Comparison of ENCODE assay signal across 1 cellular context in the genomic region with DNA sequence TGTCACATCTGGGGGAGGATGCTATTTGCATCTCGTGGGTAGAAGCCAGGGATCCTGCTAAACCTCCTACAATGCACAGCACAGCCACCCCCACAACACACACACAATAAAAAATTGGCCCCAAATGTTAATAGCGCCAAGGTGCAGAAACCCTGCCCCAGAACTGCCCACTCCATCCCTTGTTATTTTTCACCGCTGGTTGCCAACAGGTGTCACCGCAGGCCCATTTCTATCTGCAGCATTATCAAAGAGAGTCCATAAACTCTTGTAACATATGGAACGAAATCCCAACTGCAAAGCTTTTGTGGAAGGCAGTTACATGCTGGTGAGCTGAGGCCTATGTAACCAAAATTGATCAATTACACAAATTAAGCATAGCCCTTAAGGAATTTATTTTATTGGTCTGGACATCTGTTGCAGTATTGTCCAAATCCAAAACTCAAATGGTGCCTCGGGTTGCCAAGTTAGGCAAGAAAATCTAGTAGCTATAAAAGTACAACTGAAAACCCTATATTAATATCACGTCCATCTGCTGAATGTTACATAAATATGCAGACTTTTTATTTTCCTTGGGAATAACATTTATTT.
TF ChIP-seq lines count a peak whose summit lies in the region.

No MANE protein-coding gene starts in this region.

TF ChIP-seq in GM12878, 131 proteins besides CTCF, POLR2A, EP300 and RAD21 (continued from another document):
- TF ChIP-seq, protein P1, sequence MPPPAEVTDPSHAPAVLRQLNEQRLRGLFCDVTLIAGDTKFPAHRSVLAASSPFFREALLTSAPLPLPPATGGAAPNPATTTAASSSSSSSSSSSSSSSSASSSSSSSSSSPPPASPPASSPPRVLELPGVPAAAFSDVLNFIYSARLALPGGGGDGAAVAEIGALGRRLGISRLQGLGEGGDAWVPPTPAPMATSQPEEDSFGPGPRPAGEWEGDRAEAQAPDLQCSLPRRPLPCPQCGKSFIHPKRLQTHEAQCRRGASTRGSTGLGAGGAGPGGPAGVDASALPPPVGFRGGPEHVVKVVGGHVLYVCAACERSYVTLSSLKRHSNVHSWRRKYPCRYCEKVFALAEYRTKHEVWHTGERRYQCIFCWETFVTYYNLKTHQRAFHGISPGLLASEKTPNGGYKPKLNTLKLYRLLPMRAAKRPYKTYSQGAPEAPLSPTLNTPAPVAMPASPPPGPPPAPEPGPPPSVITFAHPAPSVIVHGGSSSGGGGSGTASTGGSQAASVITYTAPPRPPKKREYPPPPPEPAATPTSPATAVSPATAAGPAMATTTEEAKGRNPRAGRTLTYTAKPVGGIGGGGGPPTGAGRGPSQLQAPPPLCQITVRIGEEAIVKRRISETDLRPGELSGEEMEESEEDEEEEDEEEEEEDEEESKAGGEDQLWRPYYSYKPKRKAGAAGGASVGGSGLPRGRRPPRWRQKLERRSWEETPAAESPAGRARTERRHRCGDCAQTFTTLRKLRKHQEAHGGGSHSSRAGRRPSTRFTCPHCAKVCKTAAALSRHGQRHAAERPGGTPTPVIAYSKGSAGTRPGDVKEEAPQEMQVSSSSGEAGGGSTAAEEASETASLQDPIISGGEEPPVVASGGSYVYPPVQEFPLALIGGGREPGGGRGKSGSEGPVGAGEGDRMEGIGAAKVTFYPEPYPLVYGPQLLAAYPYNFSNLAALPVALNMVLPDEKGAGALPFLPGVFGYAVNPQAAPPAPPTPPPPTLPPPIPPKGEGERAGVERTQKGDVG (CRISPR knock-in tag; IDR thresholded peaks at IDR 0.05), result no peak
- TF ChIP-seq NBN (IDR thresholded peaks at IDR 0.05) (no peak), STAT1 (conservative IDR thresholded peaks at IDR 0.05) (no peak), HDAC2 (IDR thresholded peaks at IDR 0.05) (no peak), NR2C1 (IDR thresholded peaks at IDR 0.05) (no peak), ZNF384 (IDR thresholded peaks at IDR 0.05; ENCODE audit: borderline replicate concordance, low read depth, low read length) (no peak), JUND (IDR thresholded peaks at IDR 0.05; ENCODE audit: low read depth, low read length) (no peak), SPI1 (IDR thresholded peaks at IDR 0.05; ENCODE audit: borderline replicate concordance, insufficient read depth, low read depth, low read length) (no peak), BMI1 (IDR thresholded peaks at IDR 0.05; ENCODE audit: borderline replicate concordance) (no peak), SMARCA5 (IDR thresholded peaks at IDR 0.05) (no peak)
- TF ChIP-seq, protein P2, sequence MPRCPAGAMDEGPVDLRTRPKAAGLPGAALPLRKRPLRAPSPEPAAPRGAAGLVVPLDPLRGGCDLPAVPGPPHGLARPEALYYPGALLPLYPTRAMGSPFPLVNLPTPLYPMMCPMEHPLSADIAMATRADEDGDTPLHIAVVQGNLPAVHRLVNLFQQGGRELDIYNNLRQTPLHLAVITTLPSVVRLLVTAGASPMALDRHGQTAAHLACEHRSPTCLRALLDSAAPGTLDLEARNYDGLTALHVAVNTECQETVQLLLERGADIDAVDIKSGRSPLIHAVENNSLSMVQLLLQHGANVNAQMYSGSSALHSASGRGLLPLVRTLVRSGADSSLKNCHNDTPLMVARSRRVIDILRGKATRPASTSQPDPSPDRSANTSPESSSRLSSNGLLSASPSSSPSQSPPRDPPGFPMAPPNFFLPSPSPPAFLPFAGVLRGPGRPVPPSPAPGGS (IDR thresholded peaks at IDR 0.05; ENCODE audit: borderline replicate concordance, insufficient read depth, low read depth, low read length, poor library complexity, severe bottlenecking), result no peak
- TF ChIP-seq, protein P3, sequence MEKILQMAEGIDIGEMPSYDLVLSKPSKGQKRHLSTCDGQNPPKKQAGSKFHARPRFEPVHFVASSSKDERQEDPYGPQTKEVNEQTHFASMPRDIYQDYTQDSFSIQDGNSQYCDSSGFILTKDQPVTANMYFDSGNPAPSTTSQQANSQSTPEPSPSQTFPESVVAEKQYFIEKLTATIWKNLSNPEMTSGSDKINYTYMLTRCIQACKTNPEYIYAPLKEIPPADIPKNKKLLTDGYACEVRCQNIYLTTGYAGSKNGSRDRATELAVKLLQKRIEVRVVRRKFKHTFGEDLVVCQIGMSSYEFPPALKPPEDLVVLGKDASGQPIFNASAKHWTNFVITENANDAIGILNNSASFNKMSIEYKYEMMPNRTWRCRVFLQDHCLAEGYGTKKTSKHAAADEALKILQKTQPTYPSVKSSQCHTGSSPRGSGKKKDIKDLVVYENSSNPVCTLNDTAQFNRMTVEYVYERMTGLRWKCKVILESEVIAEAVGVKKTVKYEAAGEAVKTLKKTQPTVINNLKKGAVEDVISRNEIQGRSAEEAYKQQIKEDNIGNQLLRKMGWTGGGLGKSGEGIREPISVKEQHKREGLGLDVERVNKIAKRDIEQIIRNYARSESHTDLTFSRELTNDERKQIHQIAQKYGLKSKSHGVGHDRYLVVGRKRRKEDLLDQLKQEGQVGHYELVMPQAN (conservative IDR thresholded peaks at IDR 0.05), result no peak
- TF ChIP-seq, protein P4, sequence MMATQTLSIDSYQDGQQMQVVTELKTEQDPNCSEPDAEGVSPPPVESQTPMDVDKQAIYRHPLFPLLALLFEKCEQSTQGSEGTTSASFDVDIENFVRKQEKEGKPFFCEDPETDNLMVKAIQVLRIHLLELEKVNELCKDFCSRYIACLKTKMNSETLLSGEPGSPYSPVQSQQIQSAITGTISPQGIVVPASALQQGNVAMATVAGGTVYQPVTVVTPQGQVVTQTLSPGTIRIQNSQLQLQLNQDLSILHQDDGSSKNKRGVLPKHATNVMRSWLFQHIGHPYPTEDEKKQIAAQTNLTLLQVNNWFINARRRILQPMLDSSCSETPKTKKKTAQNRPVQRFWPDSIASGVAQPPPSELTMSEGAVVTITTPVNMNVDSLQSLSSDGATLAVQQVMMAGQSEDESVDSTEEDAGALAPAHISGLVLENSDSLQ (IDR thresholded peaks at IDR 0.05), result no peak
- TF ChIP-seq, protein P5, sequence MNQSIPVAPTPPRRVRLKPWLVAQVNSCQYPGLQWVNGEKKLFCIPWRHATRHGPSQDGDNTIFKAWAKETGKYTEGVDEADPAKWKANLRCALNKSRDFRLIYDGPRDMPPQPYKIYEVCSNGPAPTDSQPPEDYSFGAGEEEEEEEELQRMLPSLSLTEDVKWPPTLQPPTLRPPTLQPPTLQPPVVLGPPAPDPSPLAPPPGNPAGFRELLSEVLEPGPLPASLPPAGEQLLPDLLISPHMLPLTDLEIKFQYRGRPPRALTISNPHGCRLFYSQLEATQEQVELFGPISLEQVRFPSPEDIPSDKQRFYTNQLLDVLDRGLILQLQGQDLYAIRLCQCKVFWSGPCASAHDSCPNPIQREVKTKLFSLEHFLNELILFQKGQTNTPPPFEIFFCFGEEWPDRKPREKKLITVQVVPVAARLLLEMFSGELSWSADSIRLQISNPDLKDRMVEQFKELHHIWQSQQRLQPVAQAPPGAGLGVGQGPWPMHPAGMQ (IDR thresholded peaks at IDR 0.05; ENCODE audit: borderline replicate concordance), result no peak
- TF ChIP-seq, protein P6, sequence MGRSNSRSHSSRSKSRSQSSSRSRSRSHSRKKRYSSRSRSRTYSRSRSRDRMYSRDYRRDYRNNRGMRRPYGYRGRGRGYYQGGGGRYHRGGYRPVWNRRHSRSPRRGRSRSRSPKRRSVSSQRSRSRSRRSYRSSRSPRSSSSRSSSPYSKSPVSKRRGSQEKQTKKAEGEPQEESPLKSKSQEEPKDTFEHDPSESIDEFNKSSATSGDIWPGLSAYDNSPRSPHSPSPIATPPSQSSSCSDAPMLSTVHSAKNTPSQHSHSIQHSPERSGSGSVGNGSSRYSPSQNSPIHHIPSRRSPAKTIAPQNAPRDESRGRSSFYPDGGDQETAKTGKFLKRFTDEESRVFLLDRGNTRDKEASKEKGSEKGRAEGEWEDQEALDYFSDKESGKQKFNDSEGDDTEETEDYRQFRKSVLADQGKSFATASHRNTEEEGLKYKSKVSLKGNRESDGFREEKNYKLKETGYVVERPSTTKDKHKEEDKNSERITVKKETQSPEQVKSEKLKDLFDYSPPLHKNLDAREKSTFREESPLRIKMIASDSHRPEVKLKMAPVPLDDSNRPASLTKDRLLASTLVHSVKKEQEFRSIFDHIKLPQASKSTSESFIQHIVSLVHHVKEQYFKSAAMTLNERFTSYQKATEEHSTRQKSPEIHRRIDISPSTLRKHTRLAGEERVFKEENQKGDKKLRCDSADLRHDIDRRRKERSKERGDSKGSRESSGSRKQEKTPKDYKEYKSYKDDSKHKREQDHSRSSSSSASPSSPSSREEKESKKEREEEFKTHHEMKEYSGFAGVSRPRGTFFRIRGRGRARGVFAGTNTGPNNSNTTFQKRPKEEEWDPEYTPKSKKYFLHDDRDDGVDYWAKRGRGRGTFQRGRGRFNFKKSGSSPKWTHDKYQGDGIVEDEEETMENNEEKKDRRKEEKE (IDR thresholded peaks at IDR 0.05), result no peak
- TF ChIP-seq, protein P7, sequence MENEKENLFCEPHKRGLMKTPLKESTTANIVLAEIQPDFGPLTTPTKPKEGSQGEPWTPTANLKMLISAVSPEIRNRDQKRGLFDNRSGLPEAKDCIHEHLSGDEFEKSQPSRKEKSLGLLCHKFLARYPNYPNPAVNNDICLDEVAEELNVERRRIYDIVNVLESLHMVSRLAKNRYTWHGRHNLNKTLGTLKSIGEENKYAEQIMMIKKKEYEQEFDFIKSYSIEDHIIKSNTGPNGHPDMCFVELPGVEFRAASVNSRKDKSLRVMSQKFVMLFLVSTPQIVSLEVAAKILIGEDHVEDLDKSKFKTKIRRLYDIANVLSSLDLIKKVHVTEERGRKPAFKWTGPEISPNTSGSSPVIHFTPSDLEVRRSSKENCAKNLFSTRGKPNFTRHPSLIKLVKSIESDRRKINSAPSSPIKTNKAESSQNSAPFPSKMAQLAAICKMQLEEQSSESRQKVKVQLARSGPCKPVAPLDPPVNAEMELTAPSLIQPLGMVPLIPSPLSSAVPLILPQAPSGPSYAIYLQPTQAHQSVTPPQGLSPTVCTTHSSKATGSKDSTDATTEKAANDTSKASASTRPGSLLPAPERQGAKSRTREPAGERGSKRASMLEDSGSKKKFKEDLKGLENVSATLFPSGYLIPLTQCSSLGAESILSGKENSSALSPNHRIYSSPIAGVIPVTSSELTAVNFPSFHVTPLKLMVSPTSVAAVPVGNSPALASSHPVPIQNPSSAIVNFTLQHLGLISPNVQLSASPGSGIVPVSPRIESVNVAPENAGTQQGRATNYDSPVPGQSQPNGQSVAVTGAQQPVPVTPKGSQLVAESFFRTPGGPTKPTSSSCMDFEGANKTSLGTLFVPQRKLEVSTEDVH (IDR thresholded peaks at IDR 0.05; ENCODE audit: low read depth, partially characterized antibody), result no peak
- TF ChIP-seq, protein P8, sequence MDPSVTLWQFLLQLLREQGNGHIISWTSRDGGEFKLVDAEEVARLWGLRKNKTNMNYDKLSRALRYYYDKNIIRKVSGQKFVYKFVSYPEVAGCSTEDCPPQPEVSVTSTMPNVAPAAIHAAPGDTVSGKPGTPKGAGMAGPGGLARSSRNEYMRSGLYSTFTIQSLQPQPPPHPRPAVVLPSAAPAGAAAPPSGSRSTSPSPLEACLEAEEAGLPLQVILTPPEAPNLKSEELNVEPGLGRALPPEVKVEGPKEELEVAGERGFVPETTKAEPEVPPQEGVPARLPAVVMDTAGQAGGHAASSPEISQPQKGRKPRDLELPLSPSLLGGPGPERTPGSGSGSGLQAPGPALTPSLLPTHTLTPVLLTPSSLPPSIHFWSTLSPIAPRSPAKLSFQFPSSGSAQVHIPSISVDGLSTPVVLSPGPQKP (IDR thresholded peaks at IDR 0.05; ENCODE audit: low read depth, low read length), result no peak
